9 cellular contexts compared by ENCODE assay signal in genomic region chr6:85865665-85866372, GRCh38.
A peak's percentile ranks its signal among the peaks of the same experiment; 100 is the strongest.
DNase-seq lines count a peak whose midpoint lies in the region; TF ChIP-seq lines count a peak whose summit lies in the region.
"Had no signal": no experiment of that assay in that cellular context is flagged by ENCODE, and none has a peak within 500 bp of the region (broad histone marks: within the 10 kb centered on the region; RNA-seq: fewer than 3 reads in every experiment).

No MANE protein-coding gene starts in this region.

- TF ChIP-seq CTCF in GM12865 (IDR thresholded peaks at IDR 0.05; ENCODE audit: insufficient read depth, low read depth, low read length, missing control alignments) (no peak), HEK293 (tag by site-specific recombination; IDR thresholded peaks at IDR 0.05) (no peak), OCI-LY1 (IDR thresholded peaks at IDR 0.05; ENCODE audit: low read length) (no peak), esophagus squamous epithelium (IDR thresholded peaks at IDR 0.05) (no peak)

- no peak overlapping the region for H2AFZ ChIP-seq in OCI-LY1 (ENCODE audit: low read length)

- H3K4me1 ChIP-seq in HEK293 (ENCODE audit: control insufficient read depth, insufficient read depth, low read length) = no peaks in the 10 kb centered on the region
- no peaks in the 10 kb centered on the region for H3K4me1 ChIP-seq in OCI-LY1 (ENCODE audit: insufficient read depth, low read length, severe bottlenecking)
- H3K4me1 ChIP-seq in esophagus squamous epithelium = peaks cover 20 to 60% (median 25%) of the 10 kb centered on the region in 3 donors

- no peaks in the 10 kb centered on the region for H3K79me2 ChIP-seq in OCI-LY1 (ENCODE audit: insufficient read depth, low read length)

- CTCF ChIA-PET in HEK293 (lab: Yijun Ruan, JAX) = no interaction called here

- H3K36me3 ChIP-seq in HEK293 (ENCODE audit: control insufficient read depth in 2 of 2, insufficient read depth in 1 of 2, low read length in 2 of 2) = no peaks in the 10 kb centered on the region
- no peaks in the 10 kb centered on the region for H3K36me3 ChIP-seq in OCI-LY1 (ENCODE audit: insufficient read depth, low read length)
- H3K36me3 ChIP-seq in esophagus squamous epithelium = no peaks in the 10 kb centered on the region

- H3K27ac ChIP-seq in HEK293 (ENCODE audit: extremely low read depth, low read depth, low read length) (no peak overlapping the region), OCI-LY1 (ENCODE audit: low read depth, low read length, poor library complexity, severe bottlenecking) (no peak overlapping the region), esophagus squamous epithelium (peak overlapping the region; percentile 66 to 76 (median 70))

- DNase-seq in GM12865 (ENCODE audit: low read depth) = peak; percentile 37
- DNase-seq in esophagus squamous epithelium (lab: John Stamatoyannopoulos, UW) = no peak
- peak; percentile 34 for DNase-seq in retina
- no peak for DNase-seq in NCI-H146 treated with DMSO at 0.1 percent for 48 hours (lab: John Stamatoyannopoulos, UW; ENCODE audit: unreplicated experiment)
- DNase-seq in cortex of kidney (lab: John Stamatoyannopoulos, UW) = no peak
- DNase-seq in DMS114 treated with DMSO at 0.1 percent for 48 hours (lab: John Stamatoyannopoulos, UW; ENCODE audit: unreplicated experiment) = no peak
- DNase-seq: activated B cell treated with CpG ODN at 0.5 μM for 24 hours had no signal

- H3K4me2 ChIP-seq in OCI-LY1 (ENCODE audit: low read length) = peak overlapping the region; percentile 32; the same call in 1 of the 2 replicates

- H3K9ac ChIP-seq in OCI-LY1 (ENCODE audit: low read length) = no peak overlapping the region

- POLR2A ChIA-PET in HEK293 (lab: Yijun Ruan, JAX) = no interaction called here

- H3K27me3 ChIP-seq in OCI-LY1 (ENCODE audit: insufficient read depth, low read length) = no peaks in the 10 kb centered on the region
- H3K27me3 ChIP-seq in esophagus squamous epithelium = no peaks in the 10 kb centered on the region

- H3F3A ChIP-seq in OCI-LY1 (ENCODE audit: insufficient read depth, low read length) = no peaks in the 10 kb centered on the region

- intact Hi-C loops in esophagus squamous epithelium (cut with DNase I) = no loop called here

- WGBS in esophagus squamous epithelium, 2 donors = 9 to 10% methylated on average over 7 of the region's 7 CpGs

- H3K4me3 ChIP-seq in GM12865 (ENCODE audit: low read depth, low read length) (peak overlapping the region; percentile 54), HEK293 (ENCODE audit: low read depth, low read length) (peak overlapping the region; percentile 17), OCI-LY1 (ENCODE audit: low read depth, low read length, poor library complexity, severe bottlenecking) (no peak overlapping the region), esophagus squamous epithelium (peak overlapping the region; percentile 15 to 64 (median 42))

- H4K20me1 ChIP-seq in OCI-LY1 (ENCODE audit: insufficient read depth, low read length) = no peaks in the 10 kb centered on the region

- no peaks in the 10 kb centered on the region for H3K9me2 ChIP-seq in OCI-LY1 (ENCODE audit: low read depth, low read length)

- TF ChIP-seq POLR2A in esophagus squamous epithelium (IDR thresholded peaks at IDR 0.05) = no peak

- H3K9me3 ChIP-seq in HEK293 (ENCODE audit: control insufficient read depth, insufficient read depth, low read depth, low read length) (no peaks in the 10 kb centered on the region), OCI-LY1 (ENCODE audit: low read length) (no peaks in the 10 kb centered on the region), esophagus squamous epithelium (no peaks in the 10 kb centered on the region)

TF ChIP-seq in HEK293, 187 proteins besides CTCF, POLR2A, EP300 and RAD21:
- TF ChIP-seq ZNF292 (tag by site-specific recombination; IDR thresholded peaks at IDR 0.05; ENCODE audit: borderline replicate concordance, low read depth) (no peak), ZNF184 (tag by site-specific recombination; IDR thresholded peaks at IDR 0.05) (no peak), BCL11B (tag by site-specific recombination; IDR thresholded peaks at IDR 0.05; ENCODE audit: low read depth) (no peak), ZNF514 (tag by site-specific recombination; IDR thresholded peaks at IDR 0.05) (no peak), ZNF701 (tag by site-specific recombination; IDR thresholded peaks at IDR 0.05) (no peak), GLI4 (tag by site-specific recombination; IDR thresholded peaks at IDR 0.05) (no peak), PRDM4 (tag by site-specific recombination; IDR thresholded peaks at IDR 0.05) (no peak), PRDM6 (tag by site-specific recombination; IDR thresholded peaks at IDR 0.05) (no peak), TRIM28 (IDR thresholded peaks at IDR 0.05; ENCODE audit: borderline replicate concordance, low read length) (no peak)

Comparison
In these comparisons a context has a peak if more than half of its experiments do, and no peak if none do; other contexts are left out.
1. DNase-seq: peak in GM12865 (single experiment) and retina (single experiment); none in esophagus squamous epithelium (single experiment), NCI-H146 treated with DMSO at 0.1 percent for 48 hours (single experiment), cortex of kidney (single experiment) and DMS114 treated with DMSO at 0.1 percent for 48 hours (single experiment).
2. H3K27ac ChIP-seq: peak in esophagus squamous epithelium (4 of 4); none in HEK293 (single experiment) and OCI-LY1 (single experiment).